Comparison of ENCODE assay signal across 2 cellular contexts in genomic region chr2:126849054-126849453, GRCh38.
TF ChIP-seq lines count a peak whose summit lies in the region.

No MANE protein-coding gene starts in this region.

TF ChIP-seq in A549, 52 proteins besides CTCF, POLR2A, EP300 and RAD21:
- no peak for TF ChIP-seq ESRRA (IDR thresholded peaks at IDR 0.05; ENCODE audit: borderline replicate concordance, low read length)
- TF ChIP-seq MAFK (IDR thresholded peaks at IDR 0.05; ENCODE audit: partially characterized antibody) = peak; percentile 81

TF ChIP-seq in IMR-90, 13 proteins besides CTCF, POLR2A, EP300 and RAD21:
- TF ChIP-seq MAFK (IDR thresholded peaks at IDR 0.05; ENCODE audit: low read depth, low read length) (peak; percentile 77), CEBPB (IDR thresholded peaks at IDR 0.05; ENCODE audit: low read depth, low read length) (no peak), BHLHE40 (IDR thresholded peaks at IDR 0.05; ENCODE audit: low read depth, low read length) (no peak)
